Comparison of ENCODE assay signal across 25 cellular contexts in the genomic region with DNA sequence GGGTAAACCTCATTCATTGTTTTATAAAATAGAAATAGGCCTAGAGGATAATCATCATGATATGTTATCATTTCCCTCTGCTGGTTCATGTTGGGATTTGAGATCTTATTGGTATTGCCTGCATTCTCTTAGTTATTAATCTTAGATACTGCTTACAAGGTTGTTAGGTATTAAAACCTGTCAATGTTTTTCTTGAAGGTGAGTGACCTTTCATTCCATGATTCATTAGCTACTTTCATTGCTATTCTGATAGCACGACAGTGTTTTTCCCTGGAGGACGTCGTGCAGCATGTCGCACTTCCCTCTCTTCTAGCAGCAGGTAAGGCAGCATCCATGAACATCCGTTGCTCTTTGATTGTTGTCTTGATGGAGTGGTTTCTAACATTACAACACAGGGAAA. TPM values are rescaled to one million over a fixed set of nuclear protein-coding genes. Genes with fewer than 3 reads are reported as not detected.
DNase-seq lines count a peak whose midpoint lies in the region; ATAC-seq and TF ChIP-seq lines count a peak whose summit lies in the region.
"Had no signal": no experiment of that assay in that cellular context is flagged by ENCODE, and none has a peak within 500 bp of the region (broad histone marks: within the 10 kb centered on the region; RNA-seq: fewer than 3 reads in every experiment).

No MANE protein-coding gene starts in this region.

- H3K27ac ChIP-seq in vagina = no peak overlapping the region
- H3K27ac ChIP-seq: BLaER1 treated with 17β-estradiol and CSF1 and Interleukin-3, amounts not matched to agents 10 nM and 100 nM had no signal

- TF ChIP-seq POLR2A in vagina (IDR thresholded peaks at IDR 0.05) = no peak

- no peaks in the 10 kb centered on the region for H3K9me3 Mint-ChIP-seq in WTC11
- no peaks in the 10 kb centered on the region for H3K9me3 Mint-ChIP-seq in chondrocyte (ENCODE audit: low read depth)
- H3K9me3 Mint-ChIP-seq: CD4-positive, alpha-beta memory T cell; H9 had no signal

- H3K4me1 Mint-ChIP-seq in WTC11 = peaks cover 21% of the 10 kb centered on the region
- peaks cover 25% of the 10 kb centered on the region for H3K4me1 Mint-ChIP-seq in chondrocyte (ENCODE audit: low read depth)
- H3K4me1 Mint-ChIP-seq: CD4-positive, alpha-beta memory T cell had no signal

- CTCF ChIA-PET in WTC11 (lab: Charles Lee) = interaction anchor here (1.0 kb wide), 1 partner anchor 12 kb away, joined by 3 read pairs; no protein-coding TSS in a partner anchor

- H3K36me3 ChIP-seq in vagina = no peaks in the 10 kb centered on the region

- no peaks in the 10 kb centered on the region for H3K27me3 ChIP-seq in vagina
- H3K27me3 ChIP-seq: BLaER1 treated with 17β-estradiol and CSF1 and Interleukin-3, amounts not matched to agents 10 nM and 100 nM had no signal

- TF ChIP-seq CTCF in WTC11 (IDR thresholded peaks at IDR 0.05) (no peak), chondrocyte (IDR thresholded peaks at IDR 0.05) (no peak), vagina (IDR thresholded peaks at IDR 0.05) (no peak)

- no peaks in the 10 kb centered on the region for H3K9me3 ChIP-seq in vagina
- H3K9me3 ChIP-seq: BLaER1 treated with 17β-estradiol and CSF1 and Interleukin-3, amounts not matched to agents 10 nM and 100 nM had no signal

- no peak overlapping the region for H3K4me3 ChIP-seq in vagina
- H3K4me3 ChIP-seq: BLaER1 treated with 17β-estradiol and CSF1 and Interleukin-3, amounts not matched to agents 10 nM and 100 nM; K562 had no signal

- no peak overlapping the region for H3K4me3 Mint-ChIP-seq in WTC11
- no peak overlapping the region for H3K4me3 Mint-ChIP-seq in chondrocyte (ENCODE audit: unreplicated experiment)
- H3K4me3 Mint-ChIP-seq: CD4-positive, alpha-beta memory T cell; H9 had no signal

- POLR2A ChIA-PET in WTC11 (lab: Charles Lee) = no interaction called here

- no peaks in the 10 kb centered on the region for H3K4me1 ChIP-seq in vagina

- DNase-seq in WTC11 (ENCODE audit: low spot score) (no peak), kidney glomerular epithelial cell (lab: John Stamatoyannopoulos, UW) (peak; percentile 11), renal cortical epithelial cell (ENCODE audit: low read depth) (peak; percentile 82), chondrocyte (ENCODE audit: low spot score) (no peak), C1 segment of cervical spinal cord (lab: John Stamatoyannopoulos, UW) (no peak), retina (no peak), vagina (ENCODE audit: extremely low spot score in 2 of 2) (no peak)
- DNase-seq: AML-193; CD4-positive, alpha-beta memory T cell; DMS79 treated with DMSO at 0.1 percent for 48 hours; GF-D8; H9; Kasumi-1; MV-4-11; NCI-H1105 treated with DMSO at 0.1 percent for 48 hours; NCI-H2029 treated with DMSO at 0.1 percent for 48 hours; NCI-H446 treated with DMSO at 0.1 percent for 48 hours; NCI-H526; Right ventricle myocardium superior; RPMI8226 had no signal

- intact Hi-C loops in vagina (cut with DNase I) = no loop called here

- H3K36me3 Mint-ChIP-seq in WTC11 (peaks cover 3% of the 10 kb centered on the region; the same call in 1 of the 2 replicates), chondrocyte (ENCODE audit: low read depth) (no peaks in the 10 kb centered on the region)
- H3K36me3 Mint-ChIP-seq: CD4-positive, alpha-beta memory T cell had no signal

- peak overlapping the region; percentile 61; the same call in 1 of the 2 replicates for H3K27ac Mint-ChIP-seq in WTC11
- no peak overlapping the region for H3K27ac Mint-ChIP-seq in chondrocyte (ENCODE audit: unreplicated experiment)
- H3K27ac Mint-ChIP-seq: CD4-positive, alpha-beta memory T cell had no signal

- ATAC-seq in GM18511 (IDR thresholded peaks at IDR 0.05; ENCODE audit: unreplicated experiment) = peak; percentile 55
- ATAC-seq in WTC11 = no peak
- ATAC-seq: K562 had no signal

- H3K27me3 Mint-ChIP-seq in WTC11 (ENCODE audit: low read depth) (no peaks in the 10 kb centered on the region), chondrocyte (ENCODE audit: low read depth) (no peaks in the 10 kb centered on the region)

TF ChIP-seq in WTC11, 78 proteins besides CTCF, POLR2A, EP300 and RAD21:
- TF ChIP-seq CBFB (CRISPR knock-in tag; IDR thresholded peaks at IDR 0.05; ENCODE audit: low read depth) (no peak), GTF2I (CRISPR knock-in tag; conservative IDR thresholded peaks at IDR 0.05) (no peak), ZNF396 (CRISPR knock-in tag; IDR thresholded peaks at IDR 0.05; ENCODE audit: borderline replicate concordance) (no peak), NFYB (CRISPR knock-in tag; conservative IDR thresholded peaks at IDR 0.05; ENCODE audit: low read depth) (no peak), HMGA2 (CRISPR knock-in tag; IDR thresholded peaks at IDR 0.05) (no peak), JUN (CRISPR knock-in tag; IDR thresholded peaks at IDR 0.05) (no peak)
- TF ChIP-seq, protein P1, sequence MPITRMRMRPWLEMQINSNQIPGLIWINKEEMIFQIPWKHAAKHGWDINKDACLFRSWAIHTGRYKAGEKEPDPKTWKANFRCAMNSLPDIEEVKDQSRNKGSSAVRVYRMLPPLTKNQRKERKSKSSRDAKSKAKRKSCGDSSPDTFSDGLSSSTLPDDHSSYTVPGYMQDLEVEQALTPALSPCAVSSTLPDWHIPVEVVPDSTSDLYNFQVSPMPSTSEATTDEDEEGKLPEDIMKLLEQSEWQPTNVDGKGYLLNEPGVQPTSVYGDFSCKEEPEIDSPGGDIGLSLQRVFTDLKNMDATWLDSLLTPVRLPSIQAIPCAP (CRISPR knock-in tag; IDR thresholded peaks at IDR 0.05) = no peak
- TF ChIP-seq, protein P2, sequence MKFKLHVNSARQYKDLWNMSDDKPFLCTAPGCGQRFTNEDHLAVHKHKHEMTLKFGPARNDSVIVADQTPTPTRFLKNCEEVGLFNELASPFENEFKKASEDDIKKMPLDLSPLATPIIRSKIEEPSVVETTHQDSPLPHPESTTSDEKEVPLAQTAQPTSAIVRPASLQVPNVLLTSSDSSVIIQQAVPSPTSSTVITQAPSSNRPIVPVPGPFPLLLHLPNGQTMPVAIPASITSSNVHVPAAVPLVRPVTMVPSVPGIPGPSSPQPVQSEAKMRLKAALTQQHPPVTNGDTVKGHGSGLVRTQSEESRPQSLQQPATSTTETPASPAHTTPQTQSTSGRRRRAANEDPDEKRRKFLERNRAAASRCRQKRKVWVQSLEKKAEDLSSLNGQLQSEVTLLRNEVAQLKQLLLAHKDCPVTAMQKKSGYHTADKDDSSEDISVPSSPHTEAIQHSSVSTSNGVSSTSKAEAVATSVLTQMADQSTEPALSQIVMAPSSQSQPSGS (CRISPR knock-in tag; IDR thresholded peaks at IDR 0.05; ENCODE audit: borderline replicate concordance, low read depth) = no peak

RNA-seq across cellular contexts. Expression of a gene that starts 17.1 kb away (rescaled TPM):
- total RNA-seq in WTC11 (2021) (not detected in 3 replicates), renal cortical epithelial cell (not detected in 2 replicates), chondrocyte (not detected in 3 replicates), vagina (1.2 TPM)
- total RNA-seq: CD4-positive, alpha-beta memory T cell; H9; K562; MCF 10A; SK-MEL-5 had no signal

RNA-seq across cellular contexts. Expression of a gene that starts 38.1 kb away (rescaled TPM):
- total RNA-seq in WTC11 (2021) (not detected in 3 replicates), renal cortical epithelial cell (not detected in 2 replicates), chondrocyte (not detected in 3 replicates), vagina (0.98 TPM)
- total RNA-seq: CD4-positive, alpha-beta memory T cell; H9; K562; MCF 10A; SK-MEL-5 had no signal

RNA-seq across cellular contexts. Expression of a gene that starts 50.8 kb away (rescaled TPM):
- total RNA-seq in WTC11 (2021) (0.16 TPM in 1 of 3 replicates, not detected in the others), renal cortical epithelial cell (10.0 and 37.5 TPM in 2 replicates), chondrocyte (not detected in 3 replicates), vagina (12.3 TPM)
- total RNA-seq: CD4-positive, alpha-beta memory T cell; K562; Right ventricle myocardium superior; SK-MEL-5 had no signal

Comparison
In these comparisons a context has a peak if more than half of its experiments do, and no peak if none do; other contexts are left out.
1. DNase-seq: peak in kidney glomerular epithelial cell (single experiment) and renal cortical epithelial cell (single experiment); none in WTC11 (single experiment), chondrocyte (single experiment), C1 segment of cervical spinal cord (0 of 14), retina (single experiment) and vagina (0 of 2).